In the genomic region with DNA sequence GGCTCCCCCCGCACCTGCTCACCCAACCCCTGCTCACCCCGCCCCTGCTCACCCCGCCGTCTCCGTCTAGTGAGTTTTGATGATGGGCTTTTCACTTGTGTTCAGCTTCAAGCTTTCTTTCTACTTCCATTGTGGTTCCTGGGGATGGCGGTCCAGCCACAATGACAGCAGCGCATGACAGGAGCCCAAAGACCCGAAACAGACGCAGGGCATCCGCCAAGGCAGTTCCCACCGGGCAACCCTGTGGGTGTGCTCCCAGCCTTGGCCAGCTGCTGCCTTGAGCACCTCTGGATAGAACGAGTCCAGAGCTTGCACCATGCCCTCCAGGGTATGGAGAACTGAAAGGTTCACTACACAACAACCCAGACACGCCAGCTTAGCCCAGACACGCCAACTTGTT, we compare ENCODE assay signal across 1 cellular context.
TF ChIP-seq lines count a peak whose summit lies in the region.

No MANE protein-coding gene starts in this region.

TF ChIP-seq in GM23338, 12 proteins besides CTCF, POLR2A, EP300 and RAD21 (continued from another document):
- TF ChIP-seq ZNF462 (CRISPR knock-in tag; IDR thresholded peaks at IDR 0.05): no peak
- no peak for TF ChIP-seq STAT1 (IDR thresholded peaks at IDR 0.05; ENCODE audit: unreplicated experiment)
- TF ChIP-seq ZNF331 (CRISPR knock-in tag; IDR thresholded peaks at IDR 0.05; ENCODE audit: low read depth): no peak
- no peak for TF ChIP-seq EZH2 (IDR thresholded peaks at IDR 0.05; ENCODE audit: low read depth, unreplicated experiment)
- no peak for TF ChIP-seq EZH2phosphoT487 (IDR thresholded peaks at IDR 0.05; ENCODE audit: unreplicated experiment)
- TF ChIP-seq CREB1 (CRISPR knock-in tag; IDR thresholded peaks at IDR 0.05; ENCODE audit: low read depth): no peak
- no peak for TF ChIP-seq REST (IDR thresholded peaks at IDR 0.05; ENCODE audit: unreplicated experiment)
